10 cellular contexts compared by ENCODE assay signal in genomic region chr19:30228726-30229523, GRCh38.
A peak's percentile ranks its signal among the peaks of the same experiment; 100 is the strongest.
DNase-seq lines count a peak whose midpoint lies in the region; FAIRE-seq and TF ChIP-seq lines count a peak whose summit lies in the region.
"Had no signal": no experiment of that assay in that cellular context is flagged by ENCODE, and none has a peak within 500 bp of the region (broad histone marks: within the 10 kb centered on the region; RNA-seq: fewer than 3 reads in every experiment).

No MANE protein-coding gene starts in this region.

- in situ Hi-C loops in ACHN (cut with HindIII; ENCODE audit: low pct_ligation_motif_present, low pct_unique_long_range_greater_than_20kb, low sequenced_read_pairs): no loop called here

- H3K27ac Mint-ChIP-seq in T-helper 2 cell treated with Interferon-gamma antibody and Interleukin-4, amounts not matched to agents 5 μg/mL and 100 μg/mL, for 36 hours: no peak overlapping the region
- peak overlapping the region; percentile 87 to 90 (median 89) for H3K27ac Mint-ChIP-seq in brain

- H3K4me1 Mint-ChIP-seq in T-helper 2 cell treated with Interferon-gamma antibody and Interleukin-4, amounts not matched to agents 5 μg/mL and 100 μg/mL, for 36 hours (ENCODE audit: low read depth): peaks cover 14% of the 10 kb centered on the region
- H3K4me1 Mint-ChIP-seq in brain: peaks cover 56% of the 10 kb centered on the region

- no peaks in the 10 kb centered on the region for H3K36me3 ChIP-seq in suprapubic skin
- H3K36me3 ChIP-seq: BLaER1 had no signal

- peak overlapping the region; percentile 41 for H3K4me3 Mint-ChIP-seq in T-helper 2 cell treated with Interferon-gamma antibody and Interleukin-4, amounts not matched to agents 5 μg/mL and 100 μg/mL, for 36 hours
- peak overlapping the region; percentile 88 to 97 (median 93) for H3K4me3 Mint-ChIP-seq in brain

- TF ChIP-seq CTCF in brain (conservative IDR thresholded peaks at IDR 0.05) (no peak), suprapubic skin (IDR thresholded peaks at IDR 0.05) (no peak)

- WGBS in suprapubic skin: 8% methylated on average over 25 of the region's 54 CpGs

- H3K4me1 ChIP-seq in suprapubic skin: peaks cover 46% of the 10 kb centered on the region
- H3K4me1 ChIP-seq: BLaER1 had no signal

- peak overlapping the region; percentile 64 for H3K4me3 ChIP-seq in suprapubic skin
- H3K4me3 ChIP-seq: BLaER1 had no signal

- H3K9me3 Mint-ChIP-seq in T-helper 2 cell treated with Interferon-gamma antibody and Interleukin-4, amounts not matched to agents 5 μg/mL and 100 μg/mL, for 36 hours: no peaks in the 10 kb centered on the region
- H3K9me3 Mint-ChIP-seq in brain: no peaks in the 10 kb centered on the region

- H3K27ac ChIP-seq in layer of hippocampus (ENCODE audit: low read depth, low read length): peak overlapping the region; percentile 80
- H3K27ac ChIP-seq in suprapubic skin: no peak overlapping the region
- H3K27ac ChIP-seq: BLaER1 had no signal

- peaks cover 5% of the 10 kb centered on the region for H3K36me3 Mint-ChIP-seq in T-helper 2 cell treated with Interferon-gamma antibody and Interleukin-4, amounts not matched to agents 5 μg/mL and 100 μg/mL, for 36 hours (ENCODE audit: low read depth)
- no peaks in the 10 kb centered on the region for H3K36me3 Mint-ChIP-seq in brain

- no peak for DNase-seq in T-helper 2 cell treated with Interferon-gamma antibody and Interleukin-4, amounts not matched to agents 5 μg/mL and 100 μg/mL, for 36 hours (ENCODE audit: low spot score)
- DNase-seq in T-helper 2 cell: no peak
- DNase-seq in suprapubic skin (ENCODE audit: low spot score in 2 of 2): no peak
- no peak for DNase-seq in activated CD4-positive, CD25-positive, alpha-beta regulatory T cell (lab: John Stamatoyannopoulos, UW)
- no peak for DNase-seq in GM12891 (ENCODE audit: insufficient read length, low spot score)
- DNase-seq in ACHN: no peak
- DNase-seq: activated CD4-positive, alpha-beta T cell treated with anti-CD3 and anti-CD28 coated beads for 1 hour had no signal

- H3K27me3 ChIP-seq in layer of hippocampus (ENCODE audit: control insufficient read depth, insufficient read depth, low read length) (peaks cover 2% of the 10 kb centered on the region), suprapubic skin (peaks cover 76% of the 10 kb centered on the region)

- TF ChIP-seq POLR2A in suprapubic skin (IDR thresholded peaks at IDR 0.05) (no peak), GM12891 (IDR thresholded peaks at IDR 0.05; ENCODE audit: low read depth, low read length) (no peak)

- H3K27me3 Mint-ChIP-seq in T-helper 2 cell treated with Interferon-gamma antibody and Interleukin-4, amounts not matched to agents 5 μg/mL and 100 μg/mL, for 36 hours (ENCODE audit: low read depth): peaks cover 64% of the 10 kb centered on the region
- H3K27me3 Mint-ChIP-seq in brain: peaks cover 46% of the 10 kb centered on the region

- TF ChIP-seq EP300 in suprapubic skin (IDR thresholded peaks at IDR 0.05): no peak

- FAIRE-seq in GM12891 (lab: Jason Lieb, UNC): no peak

- no peaks in the 10 kb centered on the region for H3K9me3 ChIP-seq in suprapubic skin

TF ChIP-seq in GM12891, 5 proteins besides CTCF, POLR2A, EP300 and RAD21:
- TF ChIP-seq POU2F2 (IDR thresholded peaks at IDR 0.05; ENCODE audit: low read depth, low read length) (no peak), POLR2AphosphoS5 (IDR thresholded peaks at IDR 0.05; ENCODE audit: low read depth, low read length) (no peak), SPI1 (IDR thresholded peaks at IDR 0.05; ENCODE audit: low read depth, low read length) (no peak), TAF1 (IDR thresholded peaks at IDR 0.05; ENCODE audit: low read depth, low read length) (no peak)
